ENCODE assay signal across 9 cellular contexts in the genomic region with DNA sequence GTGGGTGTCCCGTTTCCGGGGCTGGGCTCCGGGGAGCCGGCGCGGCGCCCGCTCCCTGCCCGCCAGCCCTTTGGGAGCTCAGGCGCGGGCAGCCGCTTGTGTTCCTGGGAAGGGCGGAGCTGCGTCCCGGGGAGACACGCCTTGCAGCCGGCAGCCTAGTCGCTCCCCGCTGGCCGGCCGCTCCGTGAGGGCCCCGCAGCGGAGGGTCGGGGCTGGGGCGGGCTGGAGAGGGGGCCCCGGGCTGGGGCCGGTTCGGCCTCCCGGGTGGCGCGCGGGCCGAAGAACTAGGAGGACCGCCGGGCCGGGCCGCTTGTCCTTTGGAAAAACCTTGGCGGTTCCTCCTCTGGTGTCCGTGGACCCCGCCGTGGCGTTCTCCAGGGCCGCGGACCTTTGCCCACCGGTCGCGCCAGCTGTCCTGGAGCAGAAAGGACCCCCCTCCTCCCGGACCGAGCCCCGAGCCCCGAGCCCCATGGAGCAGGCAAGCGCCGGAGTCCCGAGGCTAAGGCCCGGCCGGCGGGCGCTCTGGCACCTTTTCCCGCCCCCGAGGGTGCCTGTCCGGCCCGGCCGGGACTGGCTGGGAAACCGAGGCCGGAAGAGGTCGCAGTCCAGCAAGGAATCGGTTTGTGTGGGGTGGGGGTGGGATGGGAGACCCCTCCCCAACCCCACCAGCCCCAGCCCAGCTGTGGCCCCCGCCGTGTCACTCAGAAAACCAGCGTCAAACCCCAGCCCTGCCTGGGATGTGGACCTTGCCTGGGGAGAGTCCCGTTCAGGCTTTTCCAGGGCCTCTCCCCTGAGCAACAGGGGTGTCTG. TPM values are rescaled to one million over a fixed set of nuclear protein-coding genes. Genes with fewer than 3 reads are reported as not detected.
DNase-seq lines count a peak whose midpoint lies in the region; ATAC-seq, FAIRE-seq and TF ChIP-seq lines count a peak whose summit lies in the region.
"Had no signal": no experiment of that assay in that cellular context is flagged by ENCODE, and none has a peak within 500 bp of the region (broad histone marks: within the 10 kb centered on the region; RNA-seq: fewer than 3 reads in every experiment).

No MANE protein-coding gene starts in this region.

- no peaks in the 10 kb centered on the region for H3K27me3 ChIP-seq in mammary epithelial cell (ENCODE audit: insufficient read depth, low read length)

- H3K36me3 Mint-ChIP-seq in stimulated activated naive B cell treated with anti-CD40 and anti-IgM and Interleukin-4, amounts not matched to agents 10 μg/mL and 1 μg/mL and 100 μg/mL, for 72 hours = no peaks in the 10 kb centered on the region

- H3K9me3 ChIP-seq in mammary epithelial cell (replicated peaks; ENCODE audit: insufficient read depth, low read length) = no peaks in the 10 kb centered on the region
- no peaks in the 10 kb centered on the region for H3K9me3 ChIP-seq in kidney (ENCODE audit: control insufficient read depth in 1 of 2, low read length in 2 of 2)

- no peaks in the 10 kb centered on the region for H4K20me1 ChIP-seq in mammary epithelial cell (ENCODE audit: insufficient read depth, low read length)

- H3K79me2 ChIP-seq in mammary epithelial cell (ENCODE audit: insufficient read depth, low read length) = no peaks in the 10 kb centered on the region

- no peak for TF ChIP-seq CTCF in GM12865 (IDR thresholded peaks at IDR 0.05; ENCODE audit: insufficient read depth, low read depth, low read length, missing control alignments)
- no peak for TF ChIP-seq CTCF in mammary epithelial cell (conservative IDR thresholded peaks at IDR 0.05 in 1 of 2, IDR thresholded peaks at IDR 0.05 in 1 of 2; ENCODE audit: extremely low read depth in 1 of 2, insufficient read depth in 1 of 2, low read depth in 1 of 2, low read length in 2 of 2)
- TF ChIP-seq CTCF in kidney (IDR thresholded peaks at IDR 0.05; ENCODE audit: borderline replicate concordance, extremely low read depth, insufficient read depth) = no peak

- dilution Hi-C loops in mammary epithelial cell (cut with HindIII; ENCODE audit: low sequenced_read_pairs) = no loop called here

- H3K27ac ChIP-seq in mammary epithelial cell (ENCODE audit: insufficient read depth, low read depth, low read length) (no peak overlapping the region), kidney (ENCODE audit: low read depth in 2 of 2, low read length in 2 of 2) (no peak overlapping the region)
- H3K27ac ChIP-seq: epithelial cell of prostate had no signal

- peak; percentile 50 for DNase-seq in ACHN
- DNase-seq in GM12865 (ENCODE audit: low read depth) = peak; percentile 62
- peak; percentile 40 for DNase-seq in NCI-H1105 (lab: John Stamatoyannopoulos, UW)
- peak; percentile 66 for DNase-seq in mammary epithelial cell
- peak; percentile 81 for DNase-seq in kidney
- no peak for DNase-seq in stimulated activated naive B cell treated with anti-CD40 and anti-IgM and Interleukin-4, amounts not matched to agents 10 μg/mL and 1 μg/mL and 100 μg/mL, for 72 hours
- no peak for DNase-seq in NCI-H2029 treated with DMSO at 0.1 percent for 48 hours (lab: John Stamatoyannopoulos, UW)
- DNase-seq in DMS153 (lab: John Stamatoyannopoulos, UW) = no peak

- no peaks in the 10 kb centered on the region for H3K9me3 Mint-ChIP-seq in stimulated activated naive B cell treated with anti-CD40 and anti-IgM and Interleukin-4, amounts not matched to agents 10 μg/mL and 1 μg/mL and 100 μg/mL, for 72 hours

- H3K27me3 Mint-ChIP-seq in stimulated activated naive B cell treated with anti-CD40 and anti-IgM and Interleukin-4, amounts not matched to agents 10 μg/mL and 1 μg/mL and 100 μg/mL, for 72 hours = peaks cover 25 to 39% of the 10 kb centered on the region in 2 donors

- H3K36me3 ChIP-seq in mammary epithelial cell (ENCODE audit: insufficient read depth, low read length) (no peaks in the 10 kb centered on the region), kidney (ENCODE audit: control insufficient read depth in 1 of 2, insufficient read depth in 2 of 2, low read length in 2 of 2) (no peaks in the 10 kb centered on the region)

- peak; percentile 60 to 71 for ATAC-seq in stimulated activated naive B cell treated with anti-CD40 and anti-IgM and Interleukin-4, amounts not matched to agents 10 μg/mL and 1 μg/mL and 100 μg/mL, for 72 hours (replicated peaks)

- H3K9ac ChIP-seq in mammary epithelial cell (ENCODE audit: insufficient read depth, low read length) (no peak overlapping the region), kidney (ENCODE audit: low read length in 2 of 2) (no peak overlapping the region)

- H3K4me1 ChIP-seq in mammary epithelial cell (ENCODE audit: insufficient read depth, low read length) (peaks cover 6% of the 10 kb centered on the region), kidney (ENCODE audit: control insufficient read depth in 1 of 2, insufficient read depth in 1 of 2, low read depth in 1 of 2, low read length in 2 of 2) (peaks cover 0 to 4% of the 10 kb centered on the region in 2 donors)

- H3K4me2 ChIP-seq in mammary epithelial cell (ENCODE audit: insufficient read depth, low read depth, low read length) = peak overlapping the region; percentile 96

- in situ Hi-C loops in ACHN (cut with HindIII; ENCODE audit: low pct_ligation_motif_present, low pct_unique_long_range_greater_than_20kb, low sequenced_read_pairs) (no loop called here), mammary epithelial cell (cut with MboI; ENCODE audit: low sequenced_read_pairs in 2 of 2) (loop anchor here in 1 of 2 donors (25.0 kb wide), 1 partner anchor 304 kb away; the partner anchor contains the start of gene ZNHIT3)

- peak overlapping the region; percentile 57 for H3K4me3 ChIP-seq in GM12865 (ENCODE audit: low read depth, low read length)
- peak overlapping the region; percentile 48 to 59 (median 49) for H3K4me3 ChIP-seq in mammary epithelial cell (replicated peaks in 1 of 3; ENCODE audit: insufficient read depth in 1 of 3, low read depth in 2 of 3, low read length in 3 of 3)
- H3K4me3 ChIP-seq in kidney (ENCODE audit: low read length in 2 of 2) = no peak overlapping the region

- 0% methylated on average over 2 of the region's 72 CpGs for WGBS in mammary epithelial cell (ENCODE audit: low coverage, missing lambda C conversion rate)

- peaks cover 12 to 21% of the 10 kb centered on the region in 2 donors for H3K4me1 Mint-ChIP-seq in stimulated activated naive B cell treated with anti-CD40 and anti-IgM and Interleukin-4, amounts not matched to agents 10 μg/mL and 1 μg/mL and 100 μg/mL, for 72 hours

- H2AFZ ChIP-seq in mammary epithelial cell (ENCODE audit: low read depth, low read length) = peak overlapping the region; percentile 83

- CTCF ChIA-PET in mammary epithelial cell (lab: Charles Lee; ENCODE audit: low non-redundant PET) = no interaction called here

- peak overlapping the region; percentile 42 for H3K27ac Mint-ChIP-seq in stimulated activated naive B cell treated with anti-CD40 and anti-IgM and Interleukin-4, amounts not matched to agents 10 μg/mL and 1 μg/mL and 100 μg/mL, for 72 hours

- intact Hi-C loops in mammary epithelial cell (cut with micrococcal nuclease) = no loop called here
- intact Hi-C loops in kidney (cut with DNase I) = no loop called here

- FAIRE-seq in kidney (lab: Jason Lieb, UNC) = no peak

- peak overlapping the region; percentile 72 to 77 for H3K4me3 Mint-ChIP-seq in stimulated activated naive B cell treated with anti-CD40 and anti-IgM and Interleukin-4, amounts not matched to agents 10 μg/mL and 1 μg/mL and 100 μg/mL, for 72 hours

- BruUV-seq in mammary epithelial cell (replicated peaks; lab: Mats Ljungman, UMichigan) = no TSS peak

RNA-seq across cellular contexts. Expression of gene TBC1D3B, which starts 6.8 kb away (rescaled TPM):
- total RNA-seq in mammary epithelial cell (1 to 10 TPM in 1 of 2 donors, under 1 TPM in 1; 0.50 to 9.5 TPM), kidney (7.7 TPM)
- polyA plus RNA-seq in mammary epithelial cell (0.79 TPM), kidney (ENCODE audit: insufficient read depth, low read depth, low replicate concordance) (1.3 TPM)
- not detected for polyA minus RNA-seq in mammary epithelial cell

RNA-seq across cellular contexts. Expression of gene CCL3L1, which starts 13.4 kb away (rescaled TPM):
- not detected for total RNA-seq in mammary epithelial cell
- not detected for polyA plus RNA-seq in mammary epithelial cell
- not detected for polyA minus RNA-seq in mammary epithelial cell
- 0.38 TPM for total RNA-seq in kidney
- 1.2 TPM for polyA plus RNA-seq in kidney (ENCODE audit: insufficient read depth, low read depth, low replicate concordance)

RNA-seq across cellular contexts. Expression of gene CCL4L2, which starts 27.7 kb away (rescaled TPM):
- total RNA-seq in mammary epithelial cell = not detected
- polyA plus RNA-seq in mammary epithelial cell = not detected
- polyA minus RNA-seq in mammary epithelial cell = not detected
- 1.6 TPM for total RNA-seq in kidney
- 3.4 TPM for polyA plus RNA-seq in kidney (ENCODE audit: insufficient read depth, low read depth, low replicate concordance)

Comparison
In these comparisons a context has a peak if more than half of its experiments do, and no peak if none do; other contexts are left out.
1. DNase-seq: peak in ACHN (single experiment), GM12865 (single experiment), NCI-H1105 (single experiment), mammary epithelial cell (single experiment) and kidney (single experiment); none in stimulated activated naive B cell treated with anti-CD40 and anti-IgM and Interleukin-4, amounts not matched to agents 10 μg/mL and 1 μg/mL and 100 μg/mL, for 72 hours (single experiment), NCI-H2029 treated with DMSO at 0.1 percent for 48 hours (single experiment) and DMS153 (single experiment).
2. H3K4me3 ChIP-seq: peak in GM12865 (single experiment) and mammary epithelial cell (3 of 3); none in kidney (0 of 2).